Comparison of ENCODE assay signal across 1 cellular context in the genomic region with DNA sequence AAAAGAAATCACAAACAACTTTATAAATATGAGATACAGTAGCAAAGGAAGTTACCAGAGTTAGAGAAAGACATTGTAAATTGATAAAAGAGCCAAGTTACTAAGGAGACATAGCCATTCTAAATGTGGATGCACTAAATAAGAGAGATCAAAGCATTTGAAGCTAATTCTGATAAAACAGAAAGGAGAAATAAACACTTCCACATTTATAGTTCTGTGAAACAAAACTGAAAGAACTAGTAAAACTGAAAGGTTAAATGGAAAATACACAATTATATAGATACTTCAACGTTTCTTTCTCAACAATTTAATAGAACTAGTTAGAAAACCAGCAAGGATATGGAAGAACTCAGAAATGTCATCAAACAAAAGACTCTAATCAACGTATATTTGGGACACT.
TF ChIP-seq lines count a peak whose summit lies in the region.

No MANE protein-coding gene starts in this region.

TF ChIP-seq in SK-N-SH, 30 proteins besides CTCF, POLR2A, EP300 and RAD21 (continued from another document):
- TF ChIP-seq, protein P1, sequence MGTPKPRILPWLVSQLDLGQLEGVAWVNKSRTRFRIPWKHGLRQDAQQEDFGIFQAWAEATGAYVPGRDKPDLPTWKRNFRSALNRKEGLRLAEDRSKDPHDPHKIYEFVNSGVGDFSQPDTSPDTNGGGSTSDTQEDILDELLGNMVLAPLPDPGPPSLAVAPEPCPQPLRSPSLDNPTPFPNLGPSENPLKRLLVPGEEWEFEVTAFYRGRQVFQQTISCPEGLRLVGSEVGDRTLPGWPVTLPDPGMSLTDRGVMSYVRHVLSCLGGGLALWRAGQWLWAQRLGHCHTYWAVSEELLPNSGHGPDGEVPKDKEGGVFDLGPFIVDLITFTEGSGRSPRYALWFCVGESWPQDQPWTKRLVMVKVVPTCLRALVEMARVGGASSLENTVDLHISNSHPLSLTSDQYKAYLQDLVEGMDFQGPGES (IDR thresholded peaks at IDR 0.05; ENCODE audit: low read depth, low read length) = no peak
- TF ChIP-seq RCOR1 (IDR thresholded peaks at IDR 0.05; ENCODE audit: low read length) (no peak), PBX3 (IDR thresholded peaks at IDR 0.05) (no peak), RXRA (IDR thresholded peaks at IDR 0.05; ENCODE audit: borderline replicate concordance, low read depth) (no peak), NFIC (IDR thresholded peaks at IDR 0.05; ENCODE audit: borderline replicate concordance) (no peak), TAF1 (IDR thresholded peaks at IDR 0.05; ENCODE audit: borderline replicate concordance, low read depth, low read length) (no peak), USF2 (IDR thresholded peaks at IDR 0.05; ENCODE audit: borderline replicate concordance, low read depth, low read length) (no peak), FOXJ3 (CRISPR knock-in tag; IDR thresholded peaks at IDR 0.05) (no peak)
- TF ChIP-seq, protein P2, sequence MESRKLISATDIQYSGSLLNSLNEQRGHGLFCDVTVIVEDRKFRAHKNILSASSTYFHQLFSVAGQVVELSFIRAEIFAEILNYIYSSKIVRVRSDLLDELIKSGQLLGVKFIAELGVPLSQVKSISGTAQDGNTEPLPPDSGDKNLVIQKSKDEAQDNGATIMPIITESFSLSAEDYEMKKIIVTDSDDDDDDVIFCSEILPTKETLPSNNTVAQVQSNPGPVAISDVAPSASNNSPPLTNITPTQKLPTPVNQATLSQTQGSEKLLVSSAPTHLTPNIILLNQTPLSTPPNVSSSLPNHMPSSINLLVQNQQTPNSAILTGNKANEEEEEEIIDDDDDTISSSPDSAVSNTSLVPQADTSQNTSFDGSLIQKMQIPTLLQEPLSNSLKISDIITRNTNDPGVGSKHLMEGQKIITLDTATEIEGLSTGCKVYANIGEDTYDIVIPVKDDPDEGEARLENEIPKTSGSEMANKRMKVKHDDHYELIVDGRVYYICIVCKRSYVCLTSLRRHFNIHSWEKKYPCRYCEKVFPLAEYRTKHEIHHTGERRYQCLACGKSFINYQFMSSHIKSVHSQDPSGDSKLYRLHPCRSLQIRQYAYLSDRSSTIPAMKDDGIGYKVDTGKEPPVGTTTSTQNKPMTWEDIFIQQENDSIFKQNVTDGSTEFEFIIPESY (IDR thresholded peaks at IDR 0.05; ENCODE audit: borderline replicate concordance, low read depth) = no peak
